Comparison of ENCODE assay signal across 3 cellular contexts in the genomic region with DNA sequence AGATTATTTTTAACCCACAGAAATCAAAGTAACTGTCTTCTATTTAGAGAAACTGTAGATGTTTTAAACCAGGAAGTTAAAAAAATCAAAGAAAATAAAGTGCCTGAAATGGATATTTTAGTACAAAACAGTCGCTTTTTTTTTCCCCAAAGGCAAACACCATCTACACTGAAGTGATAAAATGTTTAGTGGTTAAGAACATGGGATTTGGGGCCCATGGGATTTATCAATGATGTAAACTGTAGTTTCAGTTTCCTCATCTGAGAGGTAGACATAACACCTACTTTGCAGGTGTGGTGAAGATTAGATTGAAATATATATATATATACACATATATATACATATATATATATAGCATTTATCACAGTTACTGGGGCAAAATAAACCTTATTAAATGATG.
TF ChIP-seq lines count a peak whose summit lies in the region.

No MANE protein-coding gene starts in this region.

TF ChIP-seq in SK-N-SH, 30 proteins besides CTCF, POLR2A, EP300 and RAD21 (continued from another document):
- TF ChIP-seq, protein P1, sequence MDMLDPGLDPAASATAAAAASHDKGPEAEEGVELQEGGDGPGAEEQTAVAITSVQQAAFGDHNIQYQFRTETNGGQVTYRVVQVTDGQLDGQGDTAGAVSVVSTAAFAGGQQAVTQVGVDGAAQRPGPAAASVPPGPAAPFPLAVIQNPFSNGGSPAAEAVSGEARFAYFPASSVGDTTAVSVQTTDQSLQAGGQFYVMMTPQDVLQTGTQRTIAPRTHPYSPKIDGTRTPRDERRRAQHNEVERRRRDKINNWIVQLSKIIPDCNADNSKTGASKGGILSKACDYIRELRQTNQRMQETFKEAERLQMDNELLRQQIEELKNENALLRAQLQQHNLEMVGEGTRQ (IDR thresholded peaks at IDR 0.05; ENCODE audit: borderline replicate concordance, low read depth, low read length): no peak
- TF ChIP-seq RCOR1 (IDR thresholded peaks at IDR 0.05; ENCODE audit: low read length) (no peak), TCF12 (IDR thresholded peaks at IDR 0.05) (no peak), USF1 (IDR thresholded peaks at IDR 0.05; ENCODE audit: borderline replicate concordance, low read depth) (no peak), EZH2phosphoT487 (IDR thresholded peaks at IDR 0.05; ENCODE audit: borderline replicate concordance, low read depth) (no peak), YY1 (IDR thresholded peaks at IDR 0.05; ENCODE audit: low read depth) (no peak), MXI1 (IDR thresholded peaks at IDR 0.05; ENCODE audit: low read depth, low read length) (no peak), SIN3A (IDR thresholded peaks at IDR 0.05; ENCODE audit: borderline replicate concordance, low read depth, low read length) (no peak), FOSL2 (IDR thresholded peaks at IDR 0.05; ENCODE audit: borderline replicate concordance, low read depth) (no peak), POLR2AphosphoS5 (IDR thresholded peaks at IDR 0.05; ENCODE audit: low read depth, low read length) (no peak), RXRA (IDR thresholded peaks at IDR 0.05; ENCODE audit: borderline replicate concordance, low read depth) (no peak)
- TF ChIP-seq, protein P2, sequence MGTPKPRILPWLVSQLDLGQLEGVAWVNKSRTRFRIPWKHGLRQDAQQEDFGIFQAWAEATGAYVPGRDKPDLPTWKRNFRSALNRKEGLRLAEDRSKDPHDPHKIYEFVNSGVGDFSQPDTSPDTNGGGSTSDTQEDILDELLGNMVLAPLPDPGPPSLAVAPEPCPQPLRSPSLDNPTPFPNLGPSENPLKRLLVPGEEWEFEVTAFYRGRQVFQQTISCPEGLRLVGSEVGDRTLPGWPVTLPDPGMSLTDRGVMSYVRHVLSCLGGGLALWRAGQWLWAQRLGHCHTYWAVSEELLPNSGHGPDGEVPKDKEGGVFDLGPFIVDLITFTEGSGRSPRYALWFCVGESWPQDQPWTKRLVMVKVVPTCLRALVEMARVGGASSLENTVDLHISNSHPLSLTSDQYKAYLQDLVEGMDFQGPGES (IDR thresholded peaks at IDR 0.05; ENCODE audit: low read depth, low read length): no peak

TF ChIP-seq in SK-N-SH treated with all-trans-retinoic acid at 6 μM for 48 hours, 23 proteins besides CTCF, POLR2A, EP300 and RAD21 (continued from another document):
- no peak for TF ChIP-seq TOX (CRISPR knock-in tag; IDR thresholded peaks at IDR 0.05; ENCODE audit: borderline replicate concordance)
- TF ChIP-seq CSDC2 (CRISPR knock-in tag; IDR thresholded peaks at IDR 0.05): no peak
- TF ChIP-seq, protein P3, sequence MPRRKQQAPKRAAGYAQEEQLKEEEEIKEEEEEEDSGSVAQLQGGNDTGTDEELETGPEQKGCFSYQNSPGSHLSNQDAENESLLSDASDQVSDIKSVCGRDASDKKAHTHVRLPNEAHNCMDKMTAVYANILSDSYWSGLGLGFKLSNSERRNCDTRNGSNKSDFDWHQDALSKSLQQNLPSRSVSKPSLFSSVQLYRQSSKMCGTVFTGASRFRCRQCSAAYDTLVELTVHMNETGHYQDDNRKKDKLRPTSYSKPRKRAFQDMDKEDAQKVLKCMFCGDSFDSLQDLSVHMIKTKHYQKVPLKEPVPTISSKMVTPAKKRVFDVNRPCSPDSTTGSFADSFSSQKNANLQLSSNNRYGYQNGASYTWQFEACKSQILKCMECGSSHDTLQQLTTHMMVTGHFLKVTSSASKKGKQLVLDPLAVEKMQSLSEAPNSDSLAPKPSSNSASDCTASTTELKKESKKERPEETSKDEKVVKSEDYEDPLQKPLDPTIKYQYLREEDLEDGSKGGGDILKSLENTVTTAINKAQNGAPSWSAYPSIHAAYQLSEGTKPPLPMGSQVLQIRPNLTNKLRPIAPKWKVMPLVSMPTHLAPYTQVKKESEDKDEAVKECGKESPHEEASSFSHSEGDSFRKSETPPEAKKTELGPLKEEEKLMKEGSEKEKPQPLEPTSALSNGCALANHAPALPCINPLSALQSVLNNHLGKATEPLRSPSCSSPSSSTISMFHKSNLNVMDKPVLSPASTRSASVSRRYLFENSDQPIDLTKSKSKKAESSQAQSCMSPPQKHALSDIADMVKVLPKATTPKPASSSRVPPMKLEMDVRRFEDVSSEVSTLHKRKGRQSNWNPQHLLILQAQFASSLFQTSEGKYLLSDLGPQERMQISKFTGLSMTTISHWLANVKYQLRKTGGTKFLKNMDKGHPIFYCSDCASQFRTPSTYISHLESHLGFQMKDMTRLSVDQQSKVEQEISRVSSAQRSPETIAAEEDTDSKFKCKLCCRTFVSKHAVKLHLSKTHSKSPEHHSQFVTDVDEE (CRISPR knock-in tag; IDR thresholded peaks at IDR 0.05): no peak
- no peak for TF ChIP-seq CREB5 (CRISPR knock-in tag; IDR thresholded peaks at IDR 0.05; ENCODE audit: low read depth)
- TF ChIP-seq ZNF70 (CRISPR knock-in tag; IDR thresholded peaks at IDR 0.05): no peak
- TF ChIP-seq ZFP3 (CRISPR knock-in tag; IDR thresholded peaks at IDR 0.05): no peak
- TF ChIP-seq, protein P4, sequence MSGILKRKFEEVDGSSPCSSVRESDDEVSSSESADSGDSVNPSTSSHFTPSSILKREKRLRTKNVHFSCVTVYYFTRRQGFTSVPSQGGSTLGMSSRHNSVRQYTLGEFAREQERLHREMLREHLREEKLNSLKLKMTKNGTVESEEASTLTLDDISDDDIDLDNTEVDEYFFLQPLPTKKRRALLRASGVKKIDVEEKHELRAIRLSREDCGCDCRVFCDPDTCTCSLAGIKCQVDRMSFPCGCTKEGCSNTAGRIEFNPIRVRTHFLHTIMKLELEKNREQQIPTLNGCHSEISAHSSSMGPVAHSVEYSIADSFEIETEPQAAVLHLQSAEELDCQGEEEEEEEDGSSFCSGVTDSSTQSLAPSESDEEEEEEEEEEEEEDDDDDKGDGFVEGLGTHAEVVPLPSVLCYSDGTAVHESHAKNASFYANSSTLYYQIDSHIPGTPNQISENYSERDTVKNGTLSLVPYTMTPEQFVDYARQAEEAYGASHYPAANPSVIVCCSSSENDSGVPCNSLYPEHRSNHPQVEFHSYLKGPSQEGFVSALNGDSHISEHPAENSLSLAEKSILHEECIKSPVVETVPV (CRISPR knock-in tag; IDR thresholded peaks at IDR 0.05): no peak
- TF ChIP-seq, protein P5, sequence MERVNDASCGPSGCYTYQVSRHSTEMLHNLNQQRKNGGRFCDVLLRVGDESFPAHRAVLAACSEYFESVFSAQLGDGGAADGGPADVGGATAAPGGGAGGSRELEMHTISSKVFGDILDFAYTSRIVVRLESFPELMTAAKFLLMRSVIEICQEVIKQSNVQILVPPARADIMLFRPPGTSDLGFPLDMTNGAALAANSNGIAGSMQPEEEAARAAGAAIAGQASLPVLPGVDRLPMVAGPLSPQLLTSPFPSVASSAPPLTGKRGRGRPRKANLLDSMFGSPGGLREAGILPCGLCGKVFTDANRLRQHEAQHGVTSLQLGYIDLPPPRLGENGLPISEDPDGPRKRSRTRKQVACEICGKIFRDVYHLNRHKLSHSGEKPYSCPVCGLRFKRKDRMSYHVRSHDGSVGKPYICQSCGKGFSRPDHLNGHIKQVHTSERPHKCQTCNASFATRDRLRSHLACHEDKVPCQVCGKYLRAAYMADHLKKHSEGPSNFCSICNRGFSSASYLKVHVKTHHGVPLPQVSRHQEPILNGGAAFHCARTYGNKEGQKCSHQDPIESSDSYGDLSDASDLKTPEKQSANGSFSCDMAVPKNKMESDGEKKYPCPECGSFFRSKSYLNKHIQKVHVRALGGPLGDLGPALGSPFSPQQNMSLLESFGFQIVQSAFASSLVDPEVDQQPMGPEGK (CRISPR knock-in tag; IDR thresholded peaks at IDR 0.05; ENCODE audit: borderline replicate concordance): no peak
- TF ChIP-seq ZC3H10 (CRISPR knock-in tag; IDR thresholded peaks at IDR 0.05): no peak
- no peak for TF ChIP-seq OSR1 (CRISPR knock-in tag; IDR thresholded peaks at IDR 0.05)
- no peak for TF ChIP-seq ZNF565 (CRISPR knock-in tag; conservative IDR thresholded peaks at IDR 0.05; ENCODE audit: low read depth)
- no peak for TF ChIP-seq ARNTL (CRISPR knock-in tag; IDR thresholded peaks at IDR 0.05; ENCODE audit: borderline replicate concordance, low read depth)

TF ChIP-seq in IMR-90, 13 proteins besides CTCF, POLR2A, EP300 and RAD21:
- no peak for TF ChIP-seq FOS (IDR thresholded peaks at IDR 0.05; ENCODE audit: low read depth, low read length)
- TF ChIP-seq, protein P1 (IDR thresholded peaks at IDR 0.05; ENCODE audit: low read depth, low read length): no peak
